ENCODE assay signal across 8 cellular contexts in genomic region chr22:37674951-37675929, GRCh38. TPM values are rescaled to one million over a fixed set of nuclear protein-coding genes. Genes with fewer than 3 reads are reported as not detected.
A peak's percentile ranks its signal among the peaks of the same experiment; 100 is the strongest.
DNase-seq lines count a peak whose midpoint lies in the region; ATAC-seq and TF ChIP-seq lines count a peak whose summit lies in the region.

Gene LGALS1 (plus strand): TSS chr22:37675636. CDS start chr22:37675703, 67 bp downstream.

- H3K4me1 Mint-ChIP-seq in Calu3 (ENCODE audit: low read depth, unreplicated experiment) = no peaks in the 10 kb centered on the region

- peak within 1 kb of the TSS; percentile 80 for H3K27ac Mint-ChIP-seq in Calu3 (ENCODE audit: unreplicated experiment)

- no peak for TF ChIP-seq CTCF in Calu3 (IDR thresholded peaks at IDR 0.05; ENCODE audit: unreplicated experiment)
- peak in 2 of 7 experiments; percentile 32 to 40 for TF ChIP-seq CTCF in body of pancreas (IDR thresholded peaks at IDR 0.05)
- TF ChIP-seq CTCF in retinal pigment epithelial cell (conservative IDR thresholded peaks at IDR 0.05; ENCODE audit: low read depth, low read length) = no peak

- no peaks in the 10 kb centered on the region for H3K36me3 ChIP-seq in body of pancreas (replicated peaks in 1 of 2; ENCODE audit: insufficient read depth in 1 of 2, low read depth in 2 of 2)

- H3K27me3 ChIP-seq in body of pancreas = no peaks in the 10 kb centered on the region

- CTCF ChIA-PET in Calu3 (lab: Charles Lee) = interaction anchor here (0.5 to 2.6 kb wide), 6 partner anchors 14 to 205 kb away, joined by 3 to 16 read pairs (median 4); no protein-coding TSS in a partner anchor

- peak within 1 kb of the TSS; percentile 68 for H3K4me3 Mint-ChIP-seq in Calu3 (ENCODE audit: low read depth, unreplicated experiment)

- peak within 1 kb of the TSS in 1 of 2 donors; percentile 19 for H3K4me3 ChIP-seq in body of pancreas
- H3K4me3 ChIP-seq in retinal pigment epithelial cell (ENCODE audit: low read length) = peak within 1 kb of the TSS; percentile 52

- H3K9me3 ChIP-seq in body of pancreas = no peaks in the 10 kb centered on the region

- peak in 2 of 3 donors; percentile 35 to 42 for TF ChIP-seq POLR2A in body of pancreas (IDR thresholded peaks at IDR 0.05)

- H3K9me3 Mint-ChIP-seq in Calu3 (ENCODE audit: low read depth, unreplicated experiment) = no peaks in the 10 kb centered on the region

- H3K36me3 Mint-ChIP-seq in Calu3 (ENCODE audit: insufficient read depth, unreplicated experiment) = peaks cover 38% of the 10 kb centered on the region

- peak within 1 kb of the TSS; percentile 75 to 88 (median 82) for H3K27ac ChIP-seq in body of pancreas

- no TSS peak for BruUV-seq in Calu3 (replicated peaks; lab: Mats Ljungman, UMichigan)

- intact Hi-C loops in Calu3 (cut with micrococcal nuclease; ENCODE audit: unreplicated experiment) = no loop called here
- intact Hi-C loops in body of pancreas (cut with DNase I) = no loop called here

- peaks cover 33% of the 10 kb centered on the region for H3K4me1 ChIP-seq in body of pancreas

- no peaks in the 10 kb centered on the region for H3K27me3 Mint-ChIP-seq in Calu3 (ENCODE audit: unreplicated experiment)

- ATAC-seq in GM21423 (IDR thresholded peaks at IDR 0.05; ENCODE audit: unreplicated experiment) = peak; percentile 38
- ATAC-seq in body of pancreas = peak; percentile 71
- ATAC-seq in GM21717 (IDR thresholded peaks at IDR 0.05; ENCODE audit: unreplicated experiment) = no peak

- DNase-seq in Calu3 (peak; percentile 92), LoVo (ENCODE audit: low spot score) (peak; percentile 69), T-helper 2 cell (peak; percentile 15 to 90 (median 48)), body of pancreas (peak; percentile 81 to 95 (median 92)), hippocampal formation (lab: John Stamatoyannopoulos, UW) (peak; percentile 64 to 79), retinal pigment epithelial cell (ENCODE audit: low read depth) (peak; percentile 67)

- 15 to 21% methylated on average over 28 to 34 of the region's 34 CpGs for WGBS in body of pancreas, 2 donors

RNA-seq across cellular contexts. Expression of gene LGALS1, which starts in this region (rescaled TPM):
- total RNA-seq in Calu3 (2022) (61.4 and 72.3 TPM in 2 replicates), body of pancreas (100 to 1,000 TPM in 1 of 2 donors, 10 to 100 TPM in 1; 90.3 to 325 TPM)
